ENCODE assay signal across 8 cellular contexts in genomic region chr16:88810868-88811599, GRCh38. TPM values are rescaled to one million over a fixed set of nuclear protein-coding genes. Genes with fewer than 3 reads are reported as not detected.
DNase-seq lines count a peak whose midpoint lies in the region; TF ChIP-seq lines count a peak whose summit lies in the region.

No MANE protein-coding gene starts in this region.

- no TSS peak for BruUV-seq in MCF 10A (replicated peaks; lab: Mats Ljungman, UMichigan)

- H3K27me3 Mint-ChIP-seq in T-helper 2 cell treated with Interferon-gamma antibody and Interleukin-4, amounts not matched to agents 5 μg/mL and 100 μg/mL, for 36 hours (ENCODE audit: low read depth) = no peaks in the 10 kb centered on the region
- no peaks in the 10 kb centered on the region for H3K27me3 Mint-ChIP-seq in MCF 10A (ENCODE audit: insufficient read depth, unreplicated experiment)

- H3K27ac ChIP-seq in HEK293 (ENCODE audit: extremely low read depth, low read depth, low read length) (peak overlapping the region; percentile 87), skeletal muscle tissue (ENCODE audit: low read depth, low read length) (peak overlapping the region; percentile 66)

- peak overlapping the region; percentile 90 for H3K4me3 Mint-ChIP-seq in T-helper 2 cell treated with Interferon-gamma antibody and Interleukin-4, amounts not matched to agents 5 μg/mL and 100 μg/mL, for 36 hours
- peak overlapping the region; percentile 76 for H3K4me3 Mint-ChIP-seq in MCF 10A (ENCODE audit: unreplicated experiment)

- peak; percentile 43 to 89 (median 82) for DNase-seq in NCI-H1417 (lab: John Stamatoyannopoulos, UW)
- DNase-seq in NCI-H1417 treated with DMSO at 0.1 percent for 48 hours (lab: John Stamatoyannopoulos, UW) = no peak
- DNase-seq in MG63 = peak; percentile 62
- DNase-seq in T-helper 2 cell treated with Interferon-gamma antibody and Interleukin-4, amounts not matched to agents 5 μg/mL and 100 μg/mL, for 36 hours (ENCODE audit: low spot score) = peak; percentile 70
- peak; percentile 84 for DNase-seq in MCF 10A (ENCODE audit: unreplicated experiment)

- POLR2A ChIA-PET in HEK293 (lab: Yijun Ruan, JAX) (interaction anchor here (0.6 to 5.2 kb wide), 12 partner anchors 11 to 360 kb away, joined by 3 to 33 read pairs (median 6); partner anchors contain the start of genes CDH15, GALNS and TRAPPC2L), MCF 10A (lab: Yijun Ruan, JAX) (interaction anchor here (0.6 to 4.1 kb wide), 20 partner anchors 7 to 407 kb away, joined by 3 to 42 read pairs (median 8); partner anchors contain the start of genes CDH15, CDT1, CTU2 and GALNS)

- peaks cover 13% of the 10 kb centered on the region for H3K4me1 Mint-ChIP-seq in T-helper 2 cell treated with Interferon-gamma antibody and Interleukin-4, amounts not matched to agents 5 μg/mL and 100 μg/mL, for 36 hours (ENCODE audit: low read depth)
- peaks cover 5% of the 10 kb centered on the region for H3K4me1 Mint-ChIP-seq in MCF 10A (ENCODE audit: insufficient read depth, unreplicated experiment)

- H3K9ac ChIP-seq in skeletal muscle tissue (ENCODE audit: low read depth in 1 of 3, low read length in 3 of 3) = peak overlapping the region; percentile 65 to 84 (median 83)

- H3K36me3 Mint-ChIP-seq in T-helper 2 cell treated with Interferon-gamma antibody and Interleukin-4, amounts not matched to agents 5 μg/mL and 100 μg/mL, for 36 hours (ENCODE audit: low read depth) = peaks cover 27% of the 10 kb centered on the region
- H3K36me3 Mint-ChIP-seq in MCF 10A (ENCODE audit: insufficient read depth, unreplicated experiment) = peaks cover 42% of the 10 kb centered on the region

- CTCF ChIA-PET in HEK293 (lab: Yijun Ruan, JAX) (interaction anchor here (0.8 to 3.3 kb wide), 2 partner anchors 46 to 74 kb away, joined by 3 to 25 read pairs; no protein-coding TSS in a partner anchor), MCF 10A (lab: Yijun Ruan, JAX) (interaction anchor here (0.6 to 6.2 kb wide), 9 partner anchors 25 to 292 kb away, joined by 3 to 47 read pairs (median 4); partner anchors contain the start of genes GALNS and TRAPPC2L)

- H3K36me3 ChIP-seq in HEK293 (ENCODE audit: control insufficient read depth in 2 of 2, insufficient read depth in 1 of 2, low read length in 2 of 2) (peaks cover 0 to 51% of the 10 kb centered on the region in 2 experiments; a peak in 1 of 3 replicates), MG63 (peaks cover 34% of the 10 kb centered on the region), skeletal muscle tissue (ENCODE audit: control insufficient read depth in 3 of 3, insufficient read depth in 3 of 3, low read length in 3 of 3) (peaks cover 7 to 16% (median 12%) of the 10 kb centered on the region in 3 donors)

- H3K27ac Mint-ChIP-seq in T-helper 2 cell treated with Interferon-gamma antibody and Interleukin-4, amounts not matched to agents 5 μg/mL and 100 μg/mL, for 36 hours = peak overlapping the region; percentile 92
- H3K27ac Mint-ChIP-seq in MCF 10A (ENCODE audit: low read depth, unreplicated experiment) = peak overlapping the region; percentile 77

- H3K27me3 ChIP-seq in MG63 (no peaks in the 10 kb centered on the region), skeletal muscle tissue (ENCODE audit: control insufficient read depth in 3 of 3, insufficient read depth in 3 of 3, low read length in 3 of 3) (peaks cover 0 to 6% (median 2%) of the 10 kb centered on the region in 3 donors)

- H3K4me1 ChIP-seq in HEK293 (ENCODE audit: control insufficient read depth, insufficient read depth, low read length) = peaks cover 3% of the 10 kb centered on the region; the same call in 1 of the 2 replicates
- H3K4me1 ChIP-seq in skeletal muscle tissue (ENCODE audit: control insufficient read depth in 3 of 3, insufficient read depth in 3 of 3, low read length in 3 of 3) = peaks cover 23 to 48% (median 35%) of the 10 kb centered on the region in 3 donors

- peak; percentile 25; the same call in 1 of the 2 replicates for TF ChIP-seq CTCF in HEK293 (tag by site-specific recombination; IDR thresholded peaks at IDR 0.05)
- no peak for TF ChIP-seq CTCF in MCF 10A (IDR thresholded peaks at IDR 0.05; ENCODE audit: unreplicated experiment)

- H3K9me3 Mint-ChIP-seq in T-helper 2 cell treated with Interferon-gamma antibody and Interleukin-4, amounts not matched to agents 5 μg/mL and 100 μg/mL, for 36 hours = no peaks in the 10 kb centered on the region
- no peaks in the 10 kb centered on the region for H3K9me3 Mint-ChIP-seq in MCF 10A (ENCODE audit: unreplicated experiment)

- H3K4me3 ChIP-seq in HEK293 (ENCODE audit: low read depth, low read length) (peak overlapping the region; percentile 66), MG63 (peak overlapping the region; percentile 75), iPS-18c (ENCODE audit: insufficient read depth, low read depth, low read length) (peak overlapping the region; percentile 71), skeletal muscle tissue (ENCODE audit: low read length in 3 of 3) (peak overlapping the region; percentile 68 to 87 (median 76))

- H3K9me3 ChIP-seq in HEK293 (ENCODE audit: control insufficient read depth, insufficient read depth, low read depth, low read length) (no peaks in the 10 kb centered on the region), MG63 (no peaks in the 10 kb centered on the region), iPS-18c (ENCODE audit: control insufficient read depth, insufficient read depth, low read length) (no peaks in the 10 kb centered on the region), skeletal muscle tissue (ENCODE audit: control insufficient read depth in 3 of 3, low read length in 3 of 3) (no peaks in the 10 kb centered on the region)

- intact Hi-C loops in MCF 10A (cut with micrococcal nuclease) = no loop called here

TF ChIP-seq in HEK293, 187 proteins besides CTCF, POLR2A, EP300 and RAD21 (continues in another document):
- no peak for TF ChIP-seq ZNF791 (tag by site-specific recombination; IDR thresholded peaks at IDR 0.05)
- TF ChIP-seq ZSCAN5A (tag by site-specific recombination; IDR thresholded peaks at IDR 0.05) = no peak
- no peak for TF ChIP-seq MYNN (tag by site-specific recombination; IDR thresholded peaks at IDR 0.05; ENCODE audit: borderline replicate concordance)
- peak; percentile 27; the same call in 1 of the 2 replicates for TF ChIP-seq ZNF501 (tag by site-specific recombination; IDR thresholded peaks at IDR 0.05)
- TF ChIP-seq ZNF394 (tag by site-specific recombination; IDR thresholded peaks at IDR 0.05; ENCODE audit: borderline replicate concordance) = 0 out of 2 replicates have a peak, but pooled peaks have one; percentile 10
- TF ChIP-seq, protein P1, sequence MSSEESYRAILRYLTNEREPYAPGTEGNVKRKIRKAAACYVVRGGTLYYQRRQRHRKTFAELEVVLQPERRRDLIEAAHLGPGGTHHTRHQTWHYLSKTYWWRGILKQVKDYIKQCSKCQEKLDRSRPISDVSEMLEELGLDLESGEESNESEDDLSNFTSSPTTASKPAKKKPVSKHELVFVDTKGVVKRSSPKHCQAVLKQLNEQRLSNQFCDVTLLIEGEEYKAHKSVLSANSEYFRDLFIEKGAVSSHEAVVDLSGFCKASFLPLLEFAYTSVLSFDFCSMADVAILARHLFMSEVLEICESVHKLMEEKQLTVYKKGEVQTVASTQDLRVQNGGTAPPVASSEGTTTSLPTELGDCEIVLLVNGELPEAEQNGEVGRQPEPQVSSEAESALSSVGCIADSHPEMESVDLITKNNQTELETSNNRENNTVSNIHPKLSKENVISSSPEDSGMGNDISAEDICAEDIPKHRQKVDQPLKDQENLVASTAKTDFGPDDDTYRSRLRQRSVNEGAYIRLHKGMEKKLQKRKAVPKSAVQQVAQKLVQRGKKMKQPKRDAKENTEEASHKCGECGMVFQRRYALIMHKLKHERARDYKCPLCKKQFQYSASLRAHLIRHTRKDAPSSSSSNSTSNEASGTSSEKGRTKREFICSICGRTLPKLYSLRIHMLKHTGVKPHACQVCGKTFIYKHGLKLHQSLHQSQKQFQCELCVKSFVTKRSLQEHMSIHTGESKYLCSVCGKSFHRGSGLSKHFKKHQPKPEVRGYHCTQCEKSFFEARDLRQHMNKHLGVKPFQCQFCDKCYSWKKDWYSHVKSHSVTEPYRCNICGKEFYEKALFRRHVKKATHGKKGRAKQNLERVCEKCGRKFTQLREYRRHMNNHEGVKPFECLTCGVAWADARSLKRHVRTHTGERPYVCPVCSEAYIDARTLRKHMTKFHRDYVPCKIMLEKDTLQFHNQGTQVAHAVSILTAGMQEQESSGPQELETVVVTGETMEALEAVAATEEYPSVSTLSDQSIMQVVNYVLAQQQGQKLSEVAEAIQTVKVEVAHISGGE (tag by site-specific recombination; conservative IDR thresholded peaks at IDR 0.05; ENCODE audit: low read depth) = peak; percentile 44
- TF ChIP-seq ZNF239 (tag by site-specific recombination; IDR thresholded peaks at IDR 0.05) = no peak

RNA-seq across cellular contexts. Expression of gene APRT, which starts 0.7 kb away (rescaled TPM):
- 290 and 307 TPM in 2 replicates for total RNA-seq in MG63 (2014; rRNA removed; shearing (Covaris generic); ENCODE audit: low replicate concordance)
- total RNA-seq in MCF 10A (2022) (231 and 248 TPM in 2 replicates), skeletal muscle tissue (41.8 TPM)

RNA-seq across cellular contexts. Expression of gene CDT1, which starts 7.4 kb away (rescaled TPM):
- total RNA-seq in MG63 (2014; rRNA removed; shearing (Covaris generic); ENCODE audit: low replicate concordance) = 9.3 and 14.3 TPM in 2 replicates
- 5.3 and 16.6 TPM in 2 replicates for total RNA-seq in MCF 10A (2022)
- 6.3 TPM for total RNA-seq in skeletal muscle tissue

RNA-seq across cellular contexts. Expression of gene PIEZO1, which starts 26.0 kb away (rescaled TPM):
- total RNA-seq in MG63 (2014; rRNA removed; shearing (Covaris generic); ENCODE audit: low replicate concordance) = 77.6 and 88.5 TPM in 2 replicates
- total RNA-seq in MCF 10A (2022) (193 and 195 TPM in 2 replicates), skeletal muscle tissue (45.9 TPM)

RNA-seq across cellular contexts. Expression of gene GALNS, which starts 45.7 kb away (rescaled TPM):
- total RNA-seq in MG63 (2014; rRNA removed; shearing (Covaris generic); ENCODE audit: low replicate concordance) = 8.8 and 11.3 TPM in 2 replicates
- total RNA-seq in MCF 10A (2022) (26.0 and 31.6 TPM in 2 replicates), skeletal muscle tissue (9.9 TPM)

RNA-seq across cellular contexts. Expression of gene TRAPPC2L, which starts 45.9 kb away (rescaled TPM):
- total RNA-seq in MG63 (2014; rRNA removed; shearing (Covaris generic); ENCODE audit: low replicate concordance) = 34.4 and 35.6 TPM in 2 replicates
- total RNA-seq in MCF 10A (2022) = 35.6 and 42.6 TPM in 2 replicates
- total RNA-seq in skeletal muscle tissue = 29.2 TPM
